23 cellular contexts compared by ENCODE assay signal in genomic region chr3:33194303-33194702, GRCh38. TPM values are rescaled to one million over a fixed set of nuclear protein-coding genes. Genes with fewer than 3 reads are reported as not detected.
DNase-seq lines count a peak whose midpoint lies in the region; ATAC-seq, FAIRE-seq and TF ChIP-seq lines count a peak whose summit lies in the region.
"Had no signal": no experiment of that assay in that cellular context is flagged by ENCODE, and none has a peak within 500 bp of the region (broad histone marks: within the 10 kb centered on the region; RNA-seq: fewer than 3 reads in every experiment).

No MANE protein-coding gene starts in this region.

- peak overlapping the region; percentile 24 for H3K27ac ChIP-seq in mesodermal cell (ENCODE audit: low read depth, low read length, severe bottlenecking)
- H3K27ac ChIP-seq: 22Rv1, BLaER1, RWPE1 had no signal

- H3K36me3 ChIP-seq in bronchial epithelial cell (ENCODE audit: control insufficient read depth, insufficient read depth, low read length) (no peaks in the 10 kb centered on the region), mesodermal cell (ENCODE audit: control insufficient read depth, insufficient read depth, low read length) (no peaks in the 10 kb centered on the region)
- H3K36me3 ChIP-seq: BLaER1 had no signal

- H3K4me3 ChIP-seq in bronchial epithelial cell (ENCODE audit: low read depth, low read length) (no peak overlapping the region), mesodermal cell (ENCODE audit: extremely low read depth, insufficient read depth, low read length, poor library complexity, severe bottlenecking) (no peak overlapping the region)
- H3K4me3 ChIP-seq: BLaER1 had no signal

- no peak for ATAC-seq in HG03280 (IDR thresholded peaks at IDR 0.05; ENCODE audit: unreplicated experiment)
- ATAC-seq: CD8-positive, alpha-beta T cell had no signal

- 80% methylated on average over 1 of the region's 1 CpG; no CpG with 5 or more reads in 1 of the 2 experiments for WGBS in mesodermal cell (ENCODE audit: insufficient coverage in 2 of 2), 2 experiments

- FAIRE-seq in bronchial epithelial cell (lab: Jason Lieb, UNC) = peak; percentile 36
- FAIRE-seq: GM18507, H1 had no signal

- H3K4me1 ChIP-seq in mesodermal cell (ENCODE audit: control insufficient read depth, insufficient read depth, low read length, poor library complexity, severe bottlenecking) = no peaks in the 10 kb centered on the region
- H3K4me1 ChIP-seq: BLaER1 had no signal

- DNase-seq in SIG-M5 treated with dmso at 0.1 percent for 504 hours (lab: John Stamatoyannopoulos, UW; ENCODE audit: unreplicated experiment) (peak; percentile 12), SIG-M5 (lab: John Stamatoyannopoulos, UW) (no peak), SKM-1 (lab: John Stamatoyannopoulos, UW; ENCODE audit: unreplicated experiment) (peak; percentile 19), bronchial epithelial cell (ENCODE audit: low read depth) (peak; percentile 36), NCI-H774 (lab: John Stamatoyannopoulos, UW) (no peak)
- DNase-seq in stimulated activated CD4-positive, alpha-beta T cell treated with anti-CD3 and anti-CD28 coated beads, Interleukin-2, amount 100 ng/mL, for 24 hours = no peak
- DNase-seq: ACHN; CD8-positive, alpha-beta T cell; DMS153; KBM-7; NCI-H1105; NCI-H146; NCI-H2029; NCI-H2227 treated with DMSO at 0.1 percent for 48 hours; NCI-H510A; SHP77 treated with DMSO at 0.1 percent for 48 hours had no signal

- H3K9me3 ChIP-seq in mesodermal cell (ENCODE audit: control insufficient read depth, low read length) = no peaks in the 10 kb centered on the region
- H3K9me3 ChIP-seq: BLaER1 had no signal

- H3K27me3 ChIP-seq in bronchial epithelial cell (ENCODE audit: control insufficient read depth, insufficient read depth, low read length) = no peaks in the 10 kb centered on the region
- H3K27me3 ChIP-seq: BLaER1 had no signal

- no peak for TF ChIP-seq CTCF in bronchial epithelial cell (IDR thresholded peaks at IDR 0.05; ENCODE audit: insufficient read depth, low read length, severe bottlenecking)

RNA-seq across cellular contexts. Expression of gene SUSD5, which starts 24.3 kb away (rescaled TPM):
- total RNA-seq in bronchial epithelial cell = not detected in 2 replicates
- polyA plus RNA-seq in mesodermal cell (2013, experiment 1 of 2) = 3.4 TPM
- 4.0 TPM for polyA plus RNA-seq in mesodermal cell (2013, experiment 2 of 2)
- total RNA-seq: CD8-positive, alpha-beta T cell had no signal

Comparison
In these comparisons a context has a peak if more than half of its experiments do, and no peak if none do; other contexts are left out.
1. DNase-seq: peak in SIG-M5 treated with dmso at 0.1 percent for 504 hours (single experiment), SKM-1 (single experiment) and bronchial epithelial cell (single experiment); none in SIG-M5 (single experiment), NCI-H774 (single experiment) and stimulated activated CD4-positive, alpha-beta T cell treated with anti-CD3 and anti-CD28 coated beads, Interleukin-2, amount 100 ng/mL, for 24 hours (0 of 2).